25 cellular contexts compared by ENCODE assay signal in the genomic region with DNA sequence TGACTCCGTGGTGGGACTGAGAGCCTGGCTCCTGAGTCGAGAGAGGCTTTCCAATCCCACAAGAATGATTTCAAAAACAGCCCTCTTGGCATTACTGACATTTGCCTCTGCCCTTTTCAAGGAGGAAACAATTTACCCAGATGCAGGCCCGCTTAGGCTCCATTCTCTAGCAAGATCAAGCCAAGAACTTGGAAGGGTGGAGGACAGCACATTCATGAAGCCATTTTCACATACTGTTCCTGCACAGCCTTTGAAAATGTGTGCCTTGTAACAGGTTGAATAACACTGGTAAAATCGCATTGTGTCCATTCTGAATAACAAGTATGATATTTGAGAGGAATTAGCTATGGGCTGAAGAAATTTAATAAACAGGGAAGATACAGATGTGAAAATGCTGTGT. TPM values are rescaled to one million over a fixed set of nuclear protein-coding genes. Genes with fewer than 3 reads are reported as not detected.
A peak's percentile ranks its signal among the peaks of the same experiment; 100 is the strongest.
DNase-seq lines count a peak whose midpoint lies in the region; ATAC-seq and TF ChIP-seq lines count a peak whose summit lies in the region.
"Had no signal": no experiment of that assay in that cellular context is flagged by ENCODE, and none has a peak within 500 bp of the region (broad histone marks: within the 10 kb centered on the region; RNA-seq: fewer than 3 reads in every experiment).

No MANE protein-coding gene starts in this region.

- 52 to 72% methylated on average over 4 of the region's 4 CpGs for WGBS in heart right ventricle, 2 donors
- 84% methylated on average over 4 of the region's 4 CpGs for WGBS in smooth muscle cell (ENCODE audit: low lambda C conversion rate)

- no peak overlapping the region for H3K4me3 Mint-ChIP-seq in neural progenitor cell
- no peak overlapping the region for H3K4me3 Mint-ChIP-seq in stimulated activated naive CD8-positive, alpha-beta T cell treated with anti-CD3 and anti-CD28 coated beads, Interleukin-15, amount 100 ng/mL, for 72 hours
- H3K4me3 Mint-ChIP-seq: CD4-positive, alpha-beta T cell; HFFc6 had no signal

- peak overlapping the region in 9 of 10 donors; percentile 8 to 74 (median 34) for H3K27ac ChIP-seq in heart right ventricle
- H3K27ac ChIP-seq in OCI-LY1 (ENCODE audit: low read depth, low read length, poor library complexity, severe bottlenecking): peak overlapping the region; percentile 42
- H3K27ac ChIP-seq in neural progenitor cell: no peak overlapping the region
- no peak overlapping the region for H3K27ac ChIP-seq in smooth muscle cell (ENCODE audit: low read depth)
- H3K27ac ChIP-seq: BLaER1 treated with 17β-estradiol and CSF1 and Interleukin-3, amounts not matched to agents 10 nM and 100 nM had no signal

- intact Hi-C loops in heart right ventricle (cut with DNase I): no loop called here
- intact Hi-C loops in cardiac septum (cut with DNase I): no loop called here

- H3K4me1 ChIP-seq in heart right ventricle: peaks cover 0 to 44% (median 34%) of the 10 kb centered on the region in 9 donors
- peaks cover 63% of the 10 kb centered on the region for H3K4me1 ChIP-seq in OCI-LY1 (ENCODE audit: insufficient read depth, low read length, severe bottlenecking)
- H3K4me1 ChIP-seq in neural progenitor cell: no peaks in the 10 kb centered on the region
- peaks cover 3% of the 10 kb centered on the region for H3K4me1 ChIP-seq in smooth muscle cell (ENCODE audit: low read depth)
- H3K4me1 ChIP-seq: HAP-1 had no signal

- H3K36me3 ChIP-seq in heart right ventricle: no peaks in the 10 kb centered on the region
- H3K36me3 ChIP-seq in OCI-LY1 (ENCODE audit: insufficient read depth, low read length): no peaks in the 10 kb centered on the region
- H3K36me3 ChIP-seq in neural progenitor cell: no peaks in the 10 kb centered on the region
- no peaks in the 10 kb centered on the region for H3K36me3 ChIP-seq in smooth muscle cell (ENCODE audit: low read depth)
- H3K36me3 ChIP-seq: BLaER1 treated with 17β-estradiol and CSF1 and Interleukin-3, amounts not matched to agents 10 nM and 100 nM; HAP-1 had no signal

- H3K4me3 ChIP-seq in heart right ventricle (no peak overlapping the region), OCI-LY1 (ENCODE audit: low read depth, low read length, poor library complexity, severe bottlenecking) (no peak overlapping the region), neural progenitor cell (no peak overlapping the region), smooth muscle cell (no peak overlapping the region)
- H3K4me3 ChIP-seq: BLaER1 treated with 17β-estradiol and CSF1 and Interleukin-3, amounts not matched to agents 10 nM and 100 nM; HAP-1 had no signal

- TF ChIP-seq CTCF in heart right ventricle (IDR thresholded peaks at IDR 0.05) (no peak), OCI-LY1 (IDR thresholded peaks at IDR 0.05; ENCODE audit: low read length) (no peak), neural progenitor cell (IDR thresholded peaks at IDR 0.05) (no peak), smooth muscle cell (IDR thresholded peaks at IDR 0.05; ENCODE audit: borderline replicate concordance, insufficient read depth, poor library complexity, severe bottlenecking) (no peak)

- no peaks in the 10 kb centered on the region for H3K79me2 ChIP-seq in OCI-LY1 (ENCODE audit: insufficient read depth, low read length)
- no peaks in the 10 kb centered on the region for H3K79me2 ChIP-seq in neural progenitor cell (ENCODE audit: low read depth)
- no peaks in the 10 kb centered on the region for H3K79me2 ChIP-seq in smooth muscle cell (ENCODE audit: low read depth)

- H4K20me1 ChIP-seq in OCI-LY1 (ENCODE audit: insufficient read depth, low read length): no peaks in the 10 kb centered on the region
- H4K20me1 ChIP-seq in neural progenitor cell (ENCODE audit: low read depth): no peaks in the 10 kb centered on the region
- no peaks in the 10 kb centered on the region for H4K20me1 ChIP-seq in smooth muscle cell (ENCODE audit: low read depth)
- H4K20me1 ChIP-seq: BLaER1 treated with 17β-estradiol and CSF1 and Interleukin-3, amounts not matched to agents 10 nM and 100 nM had no signal

- no peaks in the 10 kb centered on the region for H3K9me2 ChIP-seq in OCI-LY1 (ENCODE audit: low read depth, low read length)

- H2AFZ ChIP-seq in OCI-LY1 (ENCODE audit: low read length) (peak overlapping the region; percentile 45; the same call in 1 of the 2 replicates), neural progenitor cell (replicated peaks) (peak overlapping the region; percentile 22), smooth muscle cell (ENCODE audit: low read depth) (peak overlapping the region; percentile 65)

- peak in 1 of 8 donors; percentile 62 for ATAC-seq in heart right ventricle
- no peak for ATAC-seq in stimulated activated naive CD8-positive, alpha-beta T cell treated with anti-CD3 and anti-CD28 coated beads, Interleukin-15, amount 100 ng/mL, for 72 hours
- ATAC-seq: SK-N-SH treated with all-trans-retinoic acid at 6 μM for 48 hours had no signal

- H3K27me3 ChIP-seq in heart right ventricle: no peaks in the 10 kb centered on the region
- H3K27me3 ChIP-seq in OCI-LY1 (ENCODE audit: insufficient read depth, low read length): no peaks in the 10 kb centered on the region
- H3K27me3 ChIP-seq in neural progenitor cell: no peaks in the 10 kb centered on the region
- no peaks in the 10 kb centered on the region for H3K27me3 ChIP-seq in smooth muscle cell (ENCODE audit: low read depth)
- H3K27me3 ChIP-seq: BLaER1 treated with 17β-estradiol and CSF1 and Interleukin-3, amounts not matched to agents 10 nM and 100 nM had no signal

- no peaks in the 10 kb centered on the region for H3K9me3 ChIP-seq in heart right ventricle
- H3K9me3 ChIP-seq in OCI-LY1 (ENCODE audit: low read length): no peaks in the 10 kb centered on the region
- H3K9me3 ChIP-seq in neural progenitor cell (ENCODE audit: low read depth): no peaks in the 10 kb centered on the region
- no peaks in the 10 kb centered on the region for H3K9me3 ChIP-seq in smooth muscle cell (replicated peaks; ENCODE audit: low read depth)
- H3K9me3 ChIP-seq: BLaER1 treated with 17β-estradiol and CSF1 and Interleukin-3, amounts not matched to agents 10 nM and 100 nM; HAP-1 had no signal

- no peaks in the 10 kb centered on the region for H3K9me3 Mint-ChIP-seq in neural progenitor cell
- H3K9me3 Mint-ChIP-seq in stimulated activated naive CD8-positive, alpha-beta T cell treated with anti-CD3 and anti-CD28 coated beads, Interleukin-15, amount 100 ng/mL, for 72 hours: no peaks in the 10 kb centered on the region
- H3K9me3 Mint-ChIP-seq: CD4-positive, alpha-beta T cell; HFFc6 had no signal

- H3K4me1 Mint-ChIP-seq in neural progenitor cell: no peaks in the 10 kb centered on the region
- no peaks in the 10 kb centered on the region for H3K4me1 Mint-ChIP-seq in stimulated activated naive CD8-positive, alpha-beta T cell treated with anti-CD3 and anti-CD28 coated beads, Interleukin-15, amount 100 ng/mL, for 72 hours

- no peaks in the 10 kb centered on the region for H3K36me3 Mint-ChIP-seq in neural progenitor cell

- H3K4me2 ChIP-seq in OCI-LY1 (ENCODE audit: low read length): no peak overlapping the region
- H3K4me2 ChIP-seq in neural progenitor cell: no peak overlapping the region
- no peak overlapping the region for H3K4me2 ChIP-seq in smooth muscle cell

- no peak overlapping the region; the same call in 1 of the 2 replicates for H3K9ac ChIP-seq in OCI-LY1 (ENCODE audit: low read length)
- H3K9ac ChIP-seq in neural progenitor cell: no peak overlapping the region
- no peak overlapping the region for H3K9ac ChIP-seq in smooth muscle cell (ENCODE audit: low read depth)
- H3K9ac ChIP-seq: BLaER1 treated with 17β-estradiol and CSF1 and Interleukin-3, amounts not matched to agents 10 nM and 100 nM had no signal

- DNase-seq in heart right ventricle (no peak), cardiac septum (ENCODE audit: low spot score) (no peak), neural progenitor cell (ENCODE audit: low spot score) (no peak), smooth muscle cell (lab: John Stamatoyannopoulos, UW; ENCODE audit: unreplicated experiment) (no peak), T1000 (lab: John Stamatoyannopoulos, UW) (no peak)
- no peak for DNase-seq in stimulated activated naive CD8-positive, alpha-beta T cell treated with anti-CD3 and anti-CD28 coated beads, Interleukin-15, amount 100 ng/mL, for 72 hours
- DNase-seq in stimulated activated CD4-positive, alpha-beta T cell treated with anti-CD3 and anti-CD28 coated beads, Interleukin-4, amount 100 ng/mL, for 24 hours: no peak
- DNase-seq: AML-193; CD4-positive, alpha-beta T cell; DMS53; GOT3; HFFc6; KBM-7; NCI-H1048; NCI-H1417; NCI-H1694; NCI-H2029 treated with DMSO at 0.1 percent for 48 hours; NCI-H226; NCI-H510A; NCI-H69; OCI-M1 had no signal

- H3F3A ChIP-seq in OCI-LY1 (ENCODE audit: insufficient read depth, low read length): no peaks in the 10 kb centered on the region
- no peaks in the 10 kb centered on the region for H3F3A ChIP-seq in neural progenitor cell (ENCODE audit: low read depth)
- no peaks in the 10 kb centered on the region for H3F3A ChIP-seq in smooth muscle cell (ENCODE audit: low read depth)

- H3K27ac Mint-ChIP-seq in neural progenitor cell: no peak overlapping the region
- no peak overlapping the region for H3K27ac Mint-ChIP-seq in stimulated activated naive CD8-positive, alpha-beta T cell treated with anti-CD3 and anti-CD28 coated beads, Interleukin-15, amount 100 ng/mL, for 72 hours
- H3K27ac Mint-ChIP-seq: CD4-positive, alpha-beta T cell; HFFc6 had no signal

- H3K27me3 Mint-ChIP-seq in neural progenitor cell (ENCODE audit: insufficient read depth, low read depth): peaks cover 6% of the 10 kb centered on the region
- no peaks in the 10 kb centered on the region for H3K27me3 Mint-ChIP-seq in stimulated activated naive CD8-positive, alpha-beta T cell treated with anti-CD3 and anti-CD28 coated beads, Interleukin-15, amount 100 ng/mL, for 72 hours
- H3K27me3 Mint-ChIP-seq: CD4-positive, alpha-beta T cell had no signal

RNA-seq across cellular contexts. Expression of gene EED, which starts 58.1 kb away (rescaled TPM):
- 10 to 100 TPM in 4 of 10 donors, 1 to 10 TPM in 6; 8.2 to 14.6 (median 9.6) TPM for total RNA-seq in heart right ventricle
- 10 to 100 TPM in 1 of 2 donors, 1 to 10 TPM in 1; 8.0 to 17.3 TPM for polyA plus RNA-seq in heart right ventricle
- total RNA-seq in cardiac septum: 12.0 TPM
- total RNA-seq in neural progenitor cell (ENCODE audit: low replicate concordance): 44.2 and 64.9 TPM in 2 replicates
- total RNA-seq in smooth muscle cell: 24.7 and 38.7 TPM in 2 replicates
- polyA plus RNA-seq in smooth muscle cell: 18.6 and 26.7 TPM in 2 replicates

Comparison
In these comparisons a context has a peak if more than half of its experiments do, and no peak if none do; other contexts are left out.
1. H3K27ac ChIP-seq: peak in heart right ventricle (9 of 10) and OCI-LY1 (single experiment); none in neural progenitor cell (single experiment) and smooth muscle cell (single experiment).
2. Peak in every context shown above with its lines, with median percentiles within 50 percentile points of each other: H2AFZ ChIP-seq.